Comparison of ENCODE assay signal across 21 cellular contexts in genomic region chr18:36734589-36734988, GRCh38.
DNase-seq lines count a peak whose midpoint lies in the region; ATAC-seq and TF ChIP-seq lines count a peak whose summit lies in the region.
"Had no signal": no experiment of that assay in that cellular context is flagged by ENCODE, and none has a peak within 500 bp of the region (broad histone marks: within the 10 kb centered on the region; RNA-seq: fewer than 3 reads in every experiment).

No MANE protein-coding gene starts in this region.

- no peak for TF ChIP-seq POLR2A in esophagus muscularis mucosa (IDR thresholded peaks at IDR 0.05; ENCODE audit: low read depth)

- 86% methylated on average over 4 of the region's 4 CpGs for WGBS in esophagus muscularis mucosa

- peak overlapping the region; percentile 68 for H3K4me3 ChIP-seq in DOHH2 (ENCODE audit: low read length)
- H3K4me3 ChIP-seq in Karpas-422 (ENCODE audit: low read length): peak overlapping the region; percentile 43
- no peak overlapping the region for H3K4me3 ChIP-seq in OCI-LY1 (ENCODE audit: low read depth, low read length, poor library complexity, severe bottlenecking)
- no peak overlapping the region for H3K4me3 ChIP-seq in esophagus muscularis mucosa

- intact Hi-C loops in esophagus muscularis mucosa (cut with DNase I): no loop called here

- no peak for ATAC-seq in GM18502 (IDR thresholded peaks at IDR 0.05; ENCODE audit: poor library complexity, unreplicated experiment)
- ATAC-seq: PC-3 had no signal

- H3K9me3 ChIP-seq in DOHH2 (ENCODE audit: control insufficient read depth, insufficient read depth, low read length) (peaks cover 25% of the 10 kb centered on the region), Karpas-422 (ENCODE audit: low read length) (peaks cover 7% of the 10 kb centered on the region; the same call in 1 of the 2 replicates), OCI-LY1 (ENCODE audit: low read length) (peaks cover 3% of the 10 kb centered on the region; the same call in 1 of the 2 replicates), esophagus muscularis mucosa (no peaks in the 10 kb centered on the region)
- H3K9me3 ChIP-seq: Caco-2 had no signal

- TF ChIP-seq CTCF in DOHH2 (IDR thresholded peaks at IDR 0.05; ENCODE audit: low read depth, low read length, poor library complexity, severe bottlenecking) (no peak), OCI-LY1 (IDR thresholded peaks at IDR 0.05; ENCODE audit: low read length) (no peak), esophagus muscularis mucosa (IDR thresholded peaks at IDR 0.05) (no peak)

- H3K79me2 ChIP-seq in DOHH2 (ENCODE audit: control insufficient read depth, low read length) (no peaks in the 10 kb centered on the region), Karpas-422 (ENCODE audit: low read length) (no peaks in the 10 kb centered on the region), OCI-LY1 (ENCODE audit: insufficient read depth, low read length) (no peaks in the 10 kb centered on the region)

- TF ChIP-seq EP300 in esophagus muscularis mucosa (IDR thresholded peaks at IDR 0.05): no peak

- no peaks in the 10 kb centered on the region for H3K9me2 ChIP-seq in DOHH2 (replicated peaks; ENCODE audit: control insufficient read depth, low read length)
- H3K9me2 ChIP-seq in Karpas-422 (replicated peaks; ENCODE audit: insufficient read depth, low read length): no peaks in the 10 kb centered on the region
- no peaks in the 10 kb centered on the region for H3K9me2 ChIP-seq in OCI-LY1 (ENCODE audit: low read depth, low read length)

- H3K27ac ChIP-seq in DOHH2 (ENCODE audit: low read depth, low read length) (peak overlapping the region; percentile 92), Karpas-422 (ENCODE audit: low read length) (peak overlapping the region; percentile 99), OCI-LY1 (ENCODE audit: low read depth, low read length, poor library complexity, severe bottlenecking) (peak overlapping the region; percentile 77), esophagus muscularis mucosa (replicated peaks in 1 of 4) (no peak overlapping the region)

- peaks cover 62% of the 10 kb centered on the region for H3K4me1 ChIP-seq in DOHH2 (ENCODE audit: control insufficient read depth, low read length)
- H3K4me1 ChIP-seq in Karpas-422 (ENCODE audit: low read length): peaks cover 58% of the 10 kb centered on the region
- H3K4me1 ChIP-seq in OCI-LY1 (ENCODE audit: insufficient read depth, low read length, severe bottlenecking): peaks cover 38% of the 10 kb centered on the region
- no peaks in the 10 kb centered on the region for H3K4me1 ChIP-seq in esophagus muscularis mucosa
- H3K4me1 ChIP-seq: Caco-2 had no signal

- no peaks in the 10 kb centered on the region for H4K20me1 ChIP-seq in DOHH2 (ENCODE audit: control insufficient read depth, insufficient read depth, low read depth, low read length)
- no peaks in the 10 kb centered on the region for H4K20me1 ChIP-seq in Karpas-422 (ENCODE audit: insufficient read depth, low read depth, low read length)
- H4K20me1 ChIP-seq in OCI-LY1 (ENCODE audit: insufficient read depth, low read length): no peaks in the 10 kb centered on the region

- H3K4me2 ChIP-seq in DOHH2 (ENCODE audit: low read length) (peak overlapping the region; percentile 78), Karpas-422 (ENCODE audit: low read depth, low read length, poor library complexity, severe bottlenecking) (peak overlapping the region; percentile 81), OCI-LY1 (ENCODE audit: low read length) (peak overlapping the region; percentile 8; the same call in 1 of the 2 replicates)

- H3K9ac ChIP-seq in Karpas-422 (ENCODE audit: low read length): peak overlapping the region; percentile 68
- no peak overlapping the region for H3K9ac ChIP-seq in OCI-LY1 (ENCODE audit: low read length)

- H2AFZ ChIP-seq in Karpas-422 (ENCODE audit: low read length) (peak overlapping the region; percentile 16), OCI-LY1 (ENCODE audit: low read length) (no peak overlapping the region)

- DNase-seq in Karpas-422 (peak; percentile 81), esophagus muscularis mucosa (ENCODE audit: extremely low spot score) (peak; percentile 78)
- no peak for DNase-seq in stimulated activated CD4-positive, alpha-beta T cell treated with anti-CD3 and anti-CD28 coated beads, Interleukin-15, amount 100 ng/mL, for 24 hours
- DNase-seq in activated T-cell treated with anti-CD3 and anti-CD28 coated beads, Interleukin-2, amount 50 U/mL, for 1 hour: no peak
- DNase-seq: Caco-2; CD4-positive, CD25-positive, alpha-beta regulatory T cell; GF-D8; GOT3; HCEC 1CT; KG1; MV-4-11; NCI-H1417 treated with DMSO at 0.1 percent for 48 hours; NCI-H187; NCI-H2227 treated with DMSO at 0.1 percent for 48 hours; NCI-H82; PC-3; Right ventricle myocardium superior; T-helper 2 cell had no signal

- H3F3A ChIP-seq in DOHH2 (ENCODE audit: control insufficient read depth, insufficient read depth): peaks cover 24% of the 10 kb centered on the region
- no peaks in the 10 kb centered on the region for H3F3A ChIP-seq in OCI-LY1 (ENCODE audit: insufficient read depth, low read length)

- H3K27me3 ChIP-seq in DOHH2 (ENCODE audit: control insufficient read depth, low read length): no peaks in the 10 kb centered on the region
- H3K27me3 ChIP-seq in Karpas-422 (ENCODE audit: low read length): no peaks in the 10 kb centered on the region
- H3K27me3 ChIP-seq in OCI-LY1 (ENCODE audit: insufficient read depth, low read length): no peaks in the 10 kb centered on the region
- H3K27me3 ChIP-seq in esophagus muscularis mucosa: no peaks in the 10 kb centered on the region

- H3K36me3 ChIP-seq in DOHH2 (ENCODE audit: control insufficient read depth, low read length): peaks cover 73% of the 10 kb centered on the region
- peaks cover 24% of the 10 kb centered on the region for H3K36me3 ChIP-seq in Karpas-422 (ENCODE audit: insufficient read depth, low read length)
- H3K36me3 ChIP-seq in OCI-LY1 (ENCODE audit: insufficient read depth, low read length): no peaks in the 10 kb centered on the region
- H3K36me3 ChIP-seq in esophagus muscularis mucosa: peaks cover 0 to 44% (median 26%) of the 10 kb centered on the region in 4 donors

Comparison
In these comparisons a context has a peak if more than half of its experiments do, and no peak if none do; other contexts are left out.
1. H3K27ac ChIP-seq: peak in DOHH2 (single experiment), Karpas-422 (single experiment) and OCI-LY1 (single experiment); none in esophagus muscularis mucosa (0 of 4).
2. H3K4me2 ChIP-seq: peak in every context shown above with its lines; median percentile 81 in Karpas-422; 78 in DOHH2; 8 in OCI-LY1.
3. H3K4me3 ChIP-seq: peak in DOHH2 (single experiment) and Karpas-422 (single experiment); none in OCI-LY1 (single experiment) and esophagus muscularis mucosa (0 of 4).
4. DNase-seq: peak in Karpas-422 (single experiment) and esophagus muscularis mucosa (single experiment); none in stimulated activated CD4-positive, alpha-beta T cell treated with anti-CD3 and anti-CD28 coated beads, Interleukin-15, amount 100 ng/mL, for 24 hours (single experiment) and activated T-cell treated with anti-CD3 and anti-CD28 coated beads, Interleukin-2, amount 50 U/mL, for 1 hour (single experiment).